ENCODE assay signal across 8 cellular contexts in the genomic region with DNA sequence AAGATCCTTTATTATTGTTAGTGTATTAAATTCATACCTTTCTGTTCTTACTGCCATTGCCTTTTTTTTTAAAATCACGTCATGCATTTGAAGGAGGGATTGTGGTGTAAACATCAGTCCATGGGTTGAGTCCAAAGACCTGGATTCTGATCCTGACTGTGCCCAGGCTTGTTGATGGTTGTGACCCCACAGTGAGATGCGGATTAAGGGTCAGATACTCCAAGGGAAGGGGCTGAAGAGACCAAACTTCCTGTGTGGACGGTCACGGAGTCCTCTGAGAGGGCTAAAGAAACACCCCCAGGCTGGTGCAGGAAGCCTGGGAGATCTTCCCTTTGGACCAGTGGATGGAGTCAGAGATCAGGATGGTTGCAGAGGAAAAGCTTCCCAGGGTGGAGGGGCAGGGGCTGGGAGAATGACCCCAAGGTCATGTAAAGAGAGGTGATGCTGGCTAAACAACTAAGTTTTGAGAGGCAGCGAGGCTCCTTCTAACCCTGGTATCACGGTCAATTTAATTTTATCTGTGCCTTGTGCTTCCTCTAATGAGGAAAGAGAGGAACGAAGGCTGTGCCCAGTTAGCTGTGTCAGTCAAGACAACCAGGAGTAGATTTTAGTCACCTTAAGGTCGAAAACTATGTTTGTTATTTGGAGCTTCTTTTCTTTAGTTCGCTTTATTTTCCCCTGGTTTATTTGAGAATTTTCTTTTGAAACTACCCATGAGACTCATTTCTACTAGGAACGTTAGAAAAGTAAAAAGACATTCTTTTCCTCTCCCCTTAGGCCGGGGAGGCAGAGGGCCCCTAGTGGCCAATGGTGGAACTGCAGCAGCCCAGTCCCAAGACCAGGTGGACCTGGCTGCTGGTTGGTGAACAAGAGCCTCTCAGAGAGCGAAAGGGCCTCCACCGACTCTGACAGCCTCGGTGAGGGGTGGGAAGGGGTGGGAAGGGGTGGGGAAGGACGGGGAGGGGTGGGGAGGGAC. TPM values are rescaled to one million over a fixed set of nuclear protein-coding genes. Genes with fewer than 3 reads are reported as not detected.
DNase-seq lines count a peak whose midpoint lies in the region; ATAC-seq and TF ChIP-seq lines count a peak whose summit lies in the region.

No MANE protein-coding gene starts in this region.

- H3K27ac Mint-ChIP-seq in CD4-positive, CD25-positive, alpha-beta regulatory T cell, result peak overlapping the region in 2 of 3 donors; percentile 44 to 48
- peak overlapping the region; percentile 34 for H3K27ac Mint-ChIP-seq in dendritic cell treated with granulocyte-macrophage colony-stimulating factor and Interleukin-4, amounts not matched to agents 40 ng/mL and 50 ng/mL, for 4 days

- DNase-seq in CD4-positive, CD25-positive, alpha-beta regulatory T cell, result peak; percentile 57 to 84 (median 68)
- DNase-seq in NCI-H69 (lab: John Stamatoyannopoulos, UW) (peak; percentile 90), lower leg skin (ENCODE audit: low spot score in 2 of 2) (peak; percentile 77 to 98)
- DNase-seq in activated CD4-positive, alpha-beta T cell treated with anti-CD3 and anti-CD28 coated beads, Interleukin-2, amount 50 U/mL, for 1 hour, result peak; percentile 84
- DNase-seq in stimulated activated CD8-positive, alpha-beta memory T cell treated with anti-CD3 and anti-CD28 coated beads, Interleukin-12 subunit alpha, Interleukin-12 subunit beta, amount 100 ng/mL, for 1 hour (ENCODE audit: low read depth), result peak; percentile 72

- H3K4me3 ChIP-seq in CD4-positive, CD25-positive, alpha-beta regulatory T cell (ENCODE audit: low read depth, low read length), result no peak overlapping the region
- H3K4me3 ChIP-seq in lower leg skin (ENCODE audit: low read depth, poor library complexity, severe bottlenecking), result no peak overlapping the region

- H3K36me3 ChIP-seq in CD4-positive, CD25-positive, alpha-beta regulatory T cell (ENCODE audit: control insufficient read depth, insufficient read depth, low read length), result no peaks in the 10 kb centered on the region

- WGBS in lower leg skin, 2 donors, result 28 to 29% methylated on average over 15 of the region's 15 CpGs

- H3K4me3 Mint-ChIP-seq in CD4-positive, CD25-positive, alpha-beta regulatory T cell, result peak overlapping the region in 1 of 4 donors; percentile 16
- H3K4me3 Mint-ChIP-seq in dendritic cell treated with granulocyte-macrophage colony-stimulating factor and Interleukin-4, amounts not matched to agents 40 ng/mL and 50 ng/mL, for 4 days, result peak overlapping the region; percentile 32

- H3K9me3 ChIP-seq in CD4-positive, CD25-positive, alpha-beta regulatory T cell (ENCODE audit: control insufficient read depth in 2 of 2, low read length in 2 of 2), result no peaks in the 10 kb centered on the region

- no peaks in the 10 kb centered on the region for H3K36me3 Mint-ChIP-seq in CD4-positive, CD25-positive, alpha-beta regulatory T cell
- H3K36me3 Mint-ChIP-seq in dendritic cell treated with granulocyte-macrophage colony-stimulating factor and Interleukin-4, amounts not matched to agents 40 ng/mL and 50 ng/mL, for 4 days (ENCODE audit: low read depth), result no peaks in the 10 kb centered on the region

- intact Hi-C loops in dendritic cell treated with granulocyte-macrophage colony-stimulating factor and Interleukin-4, amounts not matched to agents 40 ng/mL and 50 ng/mL, for 4 days (cut with micrococcal nuclease), result no loop called here
- intact Hi-C loops in lower leg skin (cut with DNase I; ENCODE audit: low total_unique reads), result no loop called here

- H3K4me1 Mint-ChIP-seq in CD4-positive, CD25-positive, alpha-beta regulatory T cell, result peaks cover 0 to 13% (median 5%) of the 10 kb centered on the region in 4 donors
- H3K4me1 Mint-ChIP-seq in dendritic cell treated with granulocyte-macrophage colony-stimulating factor and Interleukin-4, amounts not matched to agents 40 ng/mL and 50 ng/mL, for 4 days (ENCODE audit: low read depth), result peaks cover 16% of the 10 kb centered on the region

- TF ChIP-seq POLR2A in lower leg skin (IDR thresholded peaks at IDR 0.05), result no peak

- no peaks in the 10 kb centered on the region for H3K4me1 ChIP-seq in CD4-positive, CD25-positive, alpha-beta regulatory T cell (ENCODE audit: control insufficient read depth, insufficient read depth, low read length, poor library complexity, severe bottlenecking)

- H3K27me3 ChIP-seq in CD4-positive, CD25-positive, alpha-beta regulatory T cell (ENCODE audit: control insufficient read depth, insufficient read depth, low read length), result no peaks in the 10 kb centered on the region

- ATAC-seq in CD4-positive, CD25-positive, alpha-beta regulatory T cell (ENCODE audit: low read depth in 2 of 2), result peak; percentile 86 to 93
- ATAC-seq in GM19395 (IDR thresholded peaks at IDR 0.05; ENCODE audit: unreplicated experiment) (peak; percentile 93), HG03469 (IDR thresholded peaks at IDR 0.05; ENCODE audit: unreplicated experiment) (peak; percentile 87)

- H3K27ac ChIP-seq in CD4-positive, CD25-positive, alpha-beta regulatory T cell (ENCODE audit: insufficient read depth, low read length, poor library complexity, severe bottlenecking), result no peak overlapping the region

- peaks cover 0 to 2% (median 0%) of the 10 kb centered on the region in 7 donors for H3K9me3 Mint-ChIP-seq in CD4-positive, CD25-positive, alpha-beta regulatory T cell
- no peaks in the 10 kb centered on the region for H3K9me3 Mint-ChIP-seq in dendritic cell treated with granulocyte-macrophage colony-stimulating factor and Interleukin-4, amounts not matched to agents 40 ng/mL and 50 ng/mL, for 4 days

- TF ChIP-seq CTCF in lower leg skin (IDR thresholded peaks at IDR 0.05), result peak in 1 of 3 donors; percentile 84

- peaks cover 19% of the 10 kb centered on the region for H3K27me3 Mint-ChIP-seq in CD4-positive, CD25-positive, alpha-beta regulatory T cell
- peaks cover 3% of the 10 kb centered on the region for H3K27me3 Mint-ChIP-seq in dendritic cell treated with granulocyte-macrophage colony-stimulating factor and Interleukin-4, amounts not matched to agents 40 ng/mL and 50 ng/mL, for 4 days

RNA-seq across cellular contexts. Expression of gene GPR161, which starts 8.7 kb away (rescaled TPM):
- total RNA-seq in CD4-positive, CD25-positive, alpha-beta regulatory T cell, result not detected
- not detected for polyA plus RNA-seq in CD4-positive, CD25-positive, alpha-beta regulatory T cell
- 1 to 10 TPM in 3 of 4 donors, under 1 TPM in 1; 0.97 to 5.9 (median 1.6) TPM for total RNA-seq in lower leg skin

RNA-seq across cellular contexts. Expression of gene TIPRL, which starts 33.3 kb away (rescaled TPM):
- total RNA-seq in CD4-positive, CD25-positive, alpha-beta regulatory T cell, result 25.0 TPM
- polyA plus RNA-seq in CD4-positive, CD25-positive, alpha-beta regulatory T cell, result 10 to 100 TPM; 43.2 to 61.3 (median 44.5) TPM
- 10 to 100 TPM; 13.2 to 21.8 (median 18.6) TPM for total RNA-seq in lower leg skin
